In genomic region chr6:43570876-43571441, GRCh38 we compare ENCODE assay signal across 10 cellular contexts. TPM values are rescaled to one million over a fixed set of nuclear protein-coding genes. Genes with fewer than 3 reads are reported as not detected.
DNase-seq lines count a peak whose midpoint lies in the region; ATAC-seq, FAIRE-seq and TF ChIP-seq lines count a peak whose summit lies in the region.
"Had no signal": no experiment of that assay in that cellular context is flagged by ENCODE, and none has a peak within 500 bp of the region (broad histone marks: within the 10 kb centered on the region; RNA-seq: fewer than 3 reads in every experiment).

No MANE protein-coding gene starts in this region.

- H3K9me3 ChIP-seq in A673 (ENCODE audit: low read depth, low read length, poor library complexity, severe bottlenecking) (no peaks in the 10 kb centered on the region), GM12878 (replicated peaks; ENCODE audit: control insufficient read depth, insufficient read depth, low read length) (no peaks in the 10 kb centered on the region)
- H3K9me3 ChIP-seq in effector memory CD4-positive, alpha-beta T cell (ENCODE audit: control insufficient read depth, low read length): no peaks in the 10 kb centered on the region

- in situ Hi-C loops in GM12878 (cut with MboI): no loop called here

- H3K4me1 ChIP-seq in A673 (ENCODE audit: insufficient read depth, low read length, poor library complexity, severe bottlenecking) (no peaks in the 10 kb centered on the region), GM12878 (ENCODE audit: control insufficient read depth, insufficient read depth, low read length) (no peaks in the 10 kb centered on the region; the same call in 1 of the 2 replicates)
- no peaks in the 10 kb centered on the region for H3K4me1 ChIP-seq in effector memory CD4-positive, alpha-beta T cell (ENCODE audit: control insufficient read depth, insufficient read depth, low read length, poor library complexity, severe bottlenecking)

- H3K27ac ChIP-seq in A673 (ENCODE audit: low read depth, low read length, poor library complexity, severe bottlenecking) (peak overlapping the region; percentile 45), GM12878 (ENCODE audit: control insufficient read depth, insufficient read depth) (no peak overlapping the region; the same call in 1 of the 2 replicates), substantia nigra (ENCODE audit: low read depth, low read length, poor library complexity, severe bottlenecking) (no peak overlapping the region)
- no peak overlapping the region for H3K27ac ChIP-seq in effector memory CD4-positive, alpha-beta T cell (ENCODE audit: insufficient read depth, low read length, poor library complexity, severe bottlenecking)
- H3K27ac ChIP-seq: C4-2B had no signal

- peaks cover 29% of the 10 kb centered on the region for H3K79me2 ChIP-seq in GM12878 (ENCODE audit: control insufficient read depth, insufficient read depth, low read length)

- no peaks in the 10 kb centered on the region for H4K20me1 ChIP-seq in GM12878 (ENCODE audit: control insufficient read depth, insufficient read depth)

- H3K27me3 ChIP-seq in A673 (replicated peaks; ENCODE audit: insufficient read depth, low read depth, low read length, poor library complexity) (no peaks in the 10 kb centered on the region), GM12878 (replicated peaks in 1 of 2; ENCODE audit: control insufficient read depth in 2 of 2, insufficient read depth in 2 of 2, low read length in 1 of 2) (no peaks in the 10 kb centered on the region)
- no peaks in the 10 kb centered on the region for H3K27me3 ChIP-seq in effector memory CD4-positive, alpha-beta T cell (replicated peaks; ENCODE audit: control insufficient read depth, insufficient read depth, low read length, poor library complexity, severe bottlenecking)

- peaks cover 69% of the 10 kb centered on the region for H3K36me3 ChIP-seq in A673 (ENCODE audit: insufficient read depth, low read length, poor library complexity, severe bottlenecking)
- peaks cover 6 to 32% of the 10 kb centered on the region in 2 experiments for H3K36me3 ChIP-seq in GM12878 (ENCODE audit: control insufficient read depth in 2 of 2, insufficient read depth in 2 of 2, low read length in 1 of 2)
- peaks cover 24% of the 10 kb centered on the region for H3K36me3 ChIP-seq in effector memory CD4-positive, alpha-beta T cell (ENCODE audit: control insufficient read depth, insufficient read depth, low read length)

- SMC1A ChIA-PET in GM12878 (lab: Charles Lee; ENCODE audit: uncharacterized antibody, unreplicated experiment): interaction anchor here (0.8 to 1.3 kb wide), 6 partner anchors 8 to 52 kb away, joined by 3 read pairs; no protein-coding TSS in a partner anchor

- no peak overlapping the region for H2AFZ ChIP-seq in GM12878 (ENCODE audit: control insufficient read depth, low read depth, low read length)

- TF ChIP-seq CTCF in A673 (conservative IDR thresholded peaks at IDR 0.05; ENCODE audit: low read depth, low read length) (no peak), LNCaP clone FGC (IDR thresholded peaks at IDR 0.05; ENCODE audit: control insufficient read depth, extremely low read depth, insufficient read depth) (no peak), GM12878 (IDR thresholded peaks at IDR 0.05 in 2 of 3, conservative IDR thresholded peaks at IDR 0.05 in 1 of 3; ENCODE audit: control insufficient read depth in 2 of 3, extremely low read depth in 1 of 3, insufficient read depth in 1 of 3, low read depth in 3 of 3, low read length in 3 of 3) (no peak)

- ATAC-seq in GM12878: peak; percentile 43
- ATAC-seq: naive thymus-derived CD8-positive, alpha-beta T cell; SK-N-SH treated with all-trans-retinoic acid at 6 μM for 48 hours had no signal

- TF ChIP-seq RAD21 in GM12878 (IDR thresholded peaks at IDR 0.05; ENCODE audit: insufficient read depth, low read depth, low read length): no peak

- no peak overlapping the region for H3K9ac ChIP-seq in GM12878 (ENCODE audit: control insufficient read depth, insufficient read depth, low read length)

- intact Hi-C loops in A673 (cut with micrococcal nuclease; ENCODE audit: unreplicated experiment): loop anchor here (5.0 kb wide), 1 partner anchor 39 kb away; no protein-coding TSS in a partner anchor
- intact Hi-C loops in GM12878 (cut with micrococcal nuclease; ENCODE audit: unreplicated experiment): no loop called here

- RAD21 ChIA-PET in GM12878 (lab: Charles Lee; ENCODE audit: unreplicated experiment): interaction anchor here (0.5 to 1.2 kb wide), 2 partner anchors 29 to 999 kb away, joined by 3 to 4 read pairs; no protein-coding TSS in a partner anchor

- 60% methylated on average over 5 of the region's 5 CpGs for WGBS in GM12878 (ENCODE audit: insufficient coverage, insufficient replicate concordance, low lambda C conversion rate, missing lambda C conversion rate)

- TF ChIP-seq POLR2A in GM12878 (IDR thresholded peaks at IDR 0.05; ENCODE audit: low read depth, low read length): no peak

- POLR2A ChIA-PET in A673 (lab: Charles Lee; ENCODE audit: low non-redundant PET): no interaction called here
- POLR2A ChIA-PET in GM12878 (lab: Charles Lee): interaction anchor here (0.5 to 1.1 kb wide), 6 partner anchors 26 to 642 kb away, joined by 3 to 4 read pairs (median 3); partner anchors contain the start of genes CNPY3 and CUL9

- BruUV-seq in A673 (replicated peaks; lab: Mats Ljungman, UMichigan) (no TSS peak), GM12878 (replicated peaks; lab: Mats Ljungman, UMichigan) (no TSS peak)

- no peak for FAIRE-seq in GM12878 (lab: Jason Lieb, UNC)

- TF ChIP-seq EP300 in GM12878 (IDR thresholded peaks at IDR 0.05; ENCODE audit: borderline replicate concordance in 1 of 2, control insufficient read depth in 1 of 2, low read depth in 2 of 2, low read length in 2 of 2): no peak; a peak in 1 of 4 replicates

- CTCF ChIA-PET in A673 (lab: Charles Lee) (no interaction called here), GM12878 (lab: Yijun Ruan, JAX) (interaction anchor here (1.3 to 1.8 kb wide), 2 partner anchors 15 to 26 kb away, joined by 3 to 4 read pairs; no protein-coding TSS in a partner anchor)

- DNase-seq in A673 (ENCODE audit: low spot score) (peak; percentile 37), LNCaP clone FGC (ENCODE audit: low read depth) (peak; percentile 76), GM12878 (ENCODE audit: low read depth, low spot score) (no peak), substantia nigra (lab: John Stamatoyannopoulos, UW) (no peak), NCI-H128 (lab: John Stamatoyannopoulos, UW; ENCODE audit: unreplicated experiment) (no peak)
- no peak for DNase-seq in effector memory CD4-positive, alpha-beta T cell
- DNase-seq: naive thymus-derived CD8-positive, alpha-beta T cell; NCI-H1048 had no signal

- no peak overlapping the region for H3K4me3 ChIP-seq in A673 (ENCODE audit: low read depth, low read length, poor library complexity, severe bottlenecking)
- H3K4me3 ChIP-seq in LNCaP clone FGC (ENCODE audit: low read depth, low read length): no peak overlapping the region
- no peak overlapping the region for H3K4me3 ChIP-seq in GM12878
- no peak overlapping the region for H3K4me3 ChIP-seq in effector memory CD4-positive, alpha-beta T cell (ENCODE audit: insufficient read depth, low read depth, low read length, poor library complexity, severe bottlenecking)

- H3K4me2 ChIP-seq in GM12878 (ENCODE audit: control insufficient read depth, insufficient read depth): no peak overlapping the region

RNA-seq across cellular contexts. Expression of gene XPO5, which starts 4.9 kb away (rescaled TPM):
- total RNA-seq in A673 (2021) (109 and 111 TPM in 2 replicates), GM12878 (2014; rRNA removed) (42.1 and 55.9 TPM in 2 replicates), GM12878 (2014; rRNA removed; fragmentation: Illumina TruSeq; extraction: Trizol) (33.3 and 34.3 TPM in 2 replicates), GM12878 (2021) (56.9 and 76.0 TPM in 2 replicates)
- total RNA-seq in GM12878 (2013; cell fraction: nucleolus; rRNA removed): 100 and 112 TPM in 2 replicates
- 25.1 TPM for polyA plus RNA-seq in GM12878 (2011; ENCODE audit: low read depth)
- polyA plus RNA-seq in GM12878 (2011; rRNA removed) (56.8 and 68.5 TPM in 2 replicates), GM12878 (2014; fragmentation: Illumina TruSeq; extraction: Trizol) (40.2 and 48.0 TPM in 2 replicates), GM12878 (2014; fragmentation: Nextera tagmentation; extraction: Ambion mirVana) (10 to 100 TPM; 11.3 to 21.7 TPM), GM12878 (2014; rRNA removed) (41.0 and 41.1 TPM in 2 replicates), GM12878 (2016; fragmentation: Nextera tagmentation; extraction: Ambion mirVana) (10 to 100 TPM; 38.2 to 49.6 TPM)
- 59.5 and 68.4 TPM in 2 replicates for polyA plus RNA-seq in GM12878 (2011; cell fraction: cytosol; rRNA removed)
- 79.3 and 85.6 TPM in 2 replicates for polyA plus RNA-seq in GM12878 (2011; cell fraction: nucleus; rRNA removed)
- 22.9 and 24.5 TPM in 2 replicates for polyA plus RNA-seq in GM12878 (2012)
- 68.9 and 82.4 TPM in 2 replicates for polyA minus RNA-seq in GM12878 (2011; rRNA and poly(A)+ RNA removed)
- 20.8 and 31.5 TPM in 2 replicates for polyA minus RNA-seq in GM12878 (2011; cell fraction: cytosol; rRNA and poly(A)+ RNA removed)
- polyA minus RNA-seq in GM12878 (2011; cell fraction: nucleus; rRNA and poly(A)+ RNA removed): 46.1 and 87.2 TPM in 2 replicates

RNA-seq across cellular contexts. Expression of gene POLH, which starts 5.0 kb away (rescaled TPM):
- total RNA-seq in A673 (2021): 20.0 and 24.9 TPM in 2 replicates
- total RNA-seq in GM12878 (2013; cell fraction: nucleolus; rRNA removed): 40.6 and 43.4 TPM in 2 replicates
- 16.5 and 17.8 TPM in 2 replicates for total RNA-seq in GM12878 (2014; rRNA removed)
- 16.2 and 17.7 TPM in 2 replicates for total RNA-seq in GM12878 (2014; rRNA removed; fragmentation: Illumina TruSeq; extraction: Trizol)
- 22.8 and 28.0 TPM in 2 replicates for total RNA-seq in GM12878 (2021)
- polyA plus RNA-seq in GM12878 (2011; ENCODE audit: low read depth): 9.5 TPM
- 33.6 and 43.4 TPM in 2 replicates for polyA plus RNA-seq in GM12878 (2011; rRNA removed)
- 21.8 and 23.6 TPM in 2 replicates for polyA plus RNA-seq in GM12878 (2011; cell fraction: cytosol; rRNA removed)
- polyA plus RNA-seq in GM12878 (2011; cell fraction: nucleus; rRNA removed): 20.7 and 24.0 TPM in 2 replicates
- polyA plus RNA-seq in GM12878 (2012): 13.1 and 17.4 TPM in 2 replicates
- polyA plus RNA-seq in GM12878 (2014; fragmentation: Illumina TruSeq; extraction: Trizol): 19.6 and 19.7 TPM in 2 replicates
- 1 to 10 TPM; 5.5 to 6.3 TPM for polyA plus RNA-seq in GM12878 (2014; fragmentation: Nextera tagmentation; extraction: Ambion mirVana)
- polyA plus RNA-seq in GM12878 (2014; rRNA removed): 12.3 and 13.1 TPM in 2 replicates
- polyA plus RNA-seq in GM12878 (2016; fragmentation: Nextera tagmentation; extraction: Ambion mirVana): 10 to 100 TPM; 23.5 to 26.0 TPM
- polyA minus RNA-seq in GM12878 (2011; rRNA and poly(A)+ RNA removed): 40.4 and 72.2 TPM in 2 replicates
- 9.9 and 18.2 TPM in 2 replicates for polyA minus RNA-seq in GM12878 (2011; cell fraction: cytosol; rRNA and poly(A)+ RNA removed)
- 12.9 and 18.7 TPM in 2 replicates for polyA minus RNA-seq in GM12878 (2011; cell fraction: nucleus; rRNA and poly(A)+ RNA removed)

RNA-seq across cellular contexts. Expression of gene POLR1C, which starts 54.1 kb away (rescaled TPM):
- total RNA-seq in A673 (2021): 64.1 and 75.4 TPM in 2 replicates
- total RNA-seq in GM12878 (2013; cell fraction: nucleolus; rRNA removed): 64.7 and 70.1 TPM in 2 replicates
- 40.0 and 42.8 TPM in 2 replicates for total RNA-seq in GM12878 (2014; rRNA removed)
- total RNA-seq in GM12878 (2014; rRNA removed; fragmentation: Illumina TruSeq; extraction: Trizol): 39.0 and 40.7 TPM in 2 replicates
- 48.9 and 51.2 TPM in 2 replicates for total RNA-seq in GM12878 (2021)
- 46.5 TPM for polyA plus RNA-seq in GM12878 (2011; ENCODE audit: low read depth)
- 93.5 and 108 TPM in 2 replicates for polyA plus RNA-seq in GM12878 (2011; rRNA removed)
- 73.3 and 83.3 TPM in 2 replicates for polyA plus RNA-seq in GM12878 (2011; cell fraction: cytosol; rRNA removed)
- polyA plus RNA-seq in GM12878 (2011; cell fraction: nucleus; rRNA removed): 116 and 136 TPM in 2 replicates
- 43.7 and 55.9 TPM in 2 replicates for polyA plus RNA-seq in GM12878 (2012)
- polyA plus RNA-seq in GM12878 (2014; fragmentation: Illumina TruSeq; extraction: Trizol): 63.9 and 96.9 TPM in 2 replicates
- polyA plus RNA-seq in GM12878 (2014; fragmentation: Nextera tagmentation; extraction: Ambion mirVana): 100 to 1,000 TPM; 164 to 180 TPM
- polyA plus RNA-seq in GM12878 (2014; rRNA removed): 51.2 and 53.9 TPM in 2 replicates
- 10 to 100 TPM; 68.5 to 72.1 TPM for polyA plus RNA-seq in GM12878 (2016; fragmentation: Nextera tagmentation; extraction: Ambion mirVana)
- 63.9 and 89.8 TPM in 2 replicates for polyA minus RNA-seq in GM12878 (2011; rRNA and poly(A)+ RNA removed)
- polyA minus RNA-seq in GM12878 (2011; cell fraction: cytosol; rRNA and poly(A)+ RNA removed): 14.0 and 19.0 TPM in 2 replicates
- 19.8 and 20.5 TPM in 2 replicates for polyA minus RNA-seq in GM12878 (2011; cell fraction: nucleus; rRNA and poly(A)+ RNA removed)

RNA-seq across cellular contexts. Expression of gene YIPF3, which starts 54.2 kb away (rescaled TPM):
- 75.1 and 84.2 TPM in 2 replicates for total RNA-seq in A673 (2021)
- total RNA-seq in GM12878 (2013; cell fraction: nucleolus; rRNA removed): 44.9 and 46.2 TPM in 2 replicates
- total RNA-seq in GM12878 (2014; rRNA removed): 45.0 and 46.5 TPM in 2 replicates
- total RNA-seq in GM12878 (2014; rRNA removed; fragmentation: Illumina TruSeq; extraction: Trizol): 20.2 and 20.5 TPM in 2 replicates
- 43.0 and 47.6 TPM in 2 replicates for total RNA-seq in GM12878 (2021)
- polyA plus RNA-seq in GM12878 (2011; ENCODE audit: low read depth): 29.7 TPM
- 38.2 and 88.8 TPM in 2 replicates for polyA plus RNA-seq in GM12878 (2011; rRNA removed)
- polyA plus RNA-seq in GM12878 (2011; cell fraction: cytosol; rRNA removed): 59.6 and 67.2 TPM in 2 replicates
- polyA plus RNA-seq in GM12878 (2011; cell fraction: nucleus; rRNA removed): 129 and 158 TPM in 2 replicates
- 48.1 and 48.5 TPM in 2 replicates for polyA plus RNA-seq in GM12878 (2012)
- polyA plus RNA-seq in GM12878 (2014; fragmentation: Illumina TruSeq; extraction: Trizol): 33.5 and 42.4 TPM in 2 replicates
- 10 to 100 TPM; 25.0 to 29.8 TPM for polyA plus RNA-seq in GM12878 (2014; fragmentation: Nextera tagmentation; extraction: Ambion mirVana)
- 36.6 and 44.3 TPM in 2 replicates for polyA plus RNA-seq in GM12878 (2014; rRNA removed)
- polyA plus RNA-seq in GM12878 (2016; fragmentation: Nextera tagmentation; extraction: Ambion mirVana): 10 to 100 TPM; 60.4 TPM
- 80.2 and 138 TPM in 2 replicates for polyA minus RNA-seq in GM12878 (2011; rRNA and poly(A)+ RNA removed)
- polyA minus RNA-seq in GM12878 (2011; cell fraction: cytosol; rRNA and poly(A)+ RNA removed): 14.8 and 20.0 TPM in 2 replicates
- 35.5 and 44.6 TPM in 2 replicates for polyA minus RNA-seq in GM12878 (2011; cell fraction: nucleus; rRNA and poly(A)+ RNA removed)

RNA-seq across cellular contexts. Expression of gene GTPBP2, which starts 58.1 kb away (rescaled TPM):
- total RNA-seq in A673 (2021) (59.4 and 72.1 TPM in 2 replicates), GM12878 (2014; rRNA removed) (47.1 and 52.9 TPM in 2 replicates), GM12878 (2014; rRNA removed; fragmentation: Illumina TruSeq; extraction: Trizol) (32.4 and 34.0 TPM in 2 replicates), GM12878 (2021) (46.0 and 50.3 TPM in 2 replicates)
- total RNA-seq in GM12878 (2013; cell fraction: nucleolus; rRNA removed): 111 and 112 TPM in 2 replicates
- polyA plus RNA-seq in GM12878 (2011; ENCODE audit: low read depth): 33.6 TPM
- polyA plus RNA-seq in GM12878 (2011; rRNA removed) (51.3 and 63.4 TPM in 2 replicates), GM12878 (2014; fragmentation: Illumina TruSeq; extraction: Trizol) (47.9 and 51.6 TPM in 2 replicates), GM12878 (2014; fragmentation: Nextera tagmentation; extraction: Ambion mirVana) (10 to 100 TPM; 11.8 to 18.2 TPM), GM12878 (2014; rRNA removed) (50.9 and 51.5 TPM in 2 replicates), GM12878 (2016; fragmentation: Nextera tagmentation; extraction: Ambion mirVana) (1 to 10 TPM; 5.9 to 6.0 TPM)
- 68.0 and 73.1 TPM in 2 replicates for polyA plus RNA-seq in GM12878 (2011; cell fraction: cytosol; rRNA removed)
- 237 and 269 TPM in 2 replicates for polyA plus RNA-seq in GM12878 (2011; cell fraction: nucleus; rRNA removed)
- 39.1 and 41.7 TPM in 2 replicates for polyA plus RNA-seq in GM12878 (2012)
- polyA minus RNA-seq in GM12878 (2011; rRNA and poly(A)+ RNA removed): 49.8 and 66.4 TPM in 2 replicates
- 22.9 and 24.0 TPM in 2 replicates for polyA minus RNA-seq in GM12878 (2011; cell fraction: cytosol; rRNA and poly(A)+ RNA removed)
- 36.3 and 61.5 TPM in 2 replicates for polyA minus RNA-seq in GM12878 (2011; cell fraction: nucleus; rRNA and poly(A)+ RNA removed)

Comparison
In these comparisons a context has a peak if more than half of its experiments do, and no peak if none do; other contexts are left out.
1. DNase-seq: peak in A673 (single experiment) and LNCaP clone FGC (single experiment); none in GM12878 (single experiment), effector memory CD4-positive, alpha-beta T cell (0 of 3), substantia nigra (0 of 49) and NCI-H128 (single experiment).